In genomic region chr9:136133191-136133958, GRCh38 we compare ENCODE assay signal across 8 cellular contexts. TPM values are rescaled to one million over a fixed set of nuclear protein-coding genes. Genes with fewer than 3 reads are reported as not detected.
A peak's percentile ranks its signal among the peaks of the same experiment; 100 is the strongest.
DNase-seq lines count a peak whose midpoint lies in the region; ATAC-seq lines count a peak whose summit lies in the region.

No MANE protein-coding gene starts in this region.

- peak; percentile 62 to 73 for DNase-seq in NCI-H524 (lab: John Stamatoyannopoulos, UW)
- DNase-seq in NCI-H524 treated with DMSO at 0.1 percent for 48 hours (lab: John Stamatoyannopoulos, UW), result no peak
- peak; percentile 28 for DNase-seq in NOMO-1 treated with dmso at 0.1 percent for 144 hours (lab: John Stamatoyannopoulos, UW; ENCODE audit: unreplicated experiment)
- DNase-seq in effector CD8-positive, alpha-beta T cell (lab: John Stamatoyannopoulos, UW), result peak; percentile 21
- peak; percentile 41 for DNase-seq in myocyte (ENCODE audit: low read depth)
- DNase-seq in SK-N-DZ (ENCODE audit: low spot score), result no peak
- DNase-seq in SIG-M5 (lab: John Stamatoyannopoulos, UW), result no peak

- ATAC-seq in HG02678 (IDR thresholded peaks at IDR 0.05; ENCODE audit: unreplicated experiment), result no peak

RNA-seq across cellular contexts. Expression of gene TMEM250, which starts 14.7 kb away (rescaled TPM):
- total RNA-seq in myocyte, result 38.9 and 41.5 TPM in 2 replicates
- 38.7 TPM for polyA plus RNA-seq in myocyte (2012)
- 18.3 and 20.8 TPM in 2 replicates for polyA plus RNA-seq in SK-N-DZ (2014; cell fraction: cytosol; rRNA removed)
- 20.0 and 24.9 TPM in 2 replicates for polyA plus RNA-seq in SK-N-DZ (2014; cell fraction: nucleus; rRNA removed)

RNA-seq across cellular contexts. Expression of gene NACC2, which starts 38.3 kb away (rescaled TPM):
- 22.8 and 31.6 TPM in 2 replicates for total RNA-seq in myocyte
- 16.2 TPM for polyA plus RNA-seq in myocyte (2012)
- polyA plus RNA-seq in SK-N-DZ (2014; cell fraction: cytosol; rRNA removed), result not detected in 2 replicates
- not detected in 2 replicates for polyA plus RNA-seq in SK-N-DZ (2014; cell fraction: nucleus; rRNA removed)

Comparison
In these comparisons a context has a peak if more than half of its experiments do, and no peak if none do; other contexts are left out.
1. DNase-seq: peak in NCI-H524 (2 of 2), NOMO-1 treated with dmso at 0.1 percent for 144 hours (single experiment), effector CD8-positive, alpha-beta T cell (single experiment) and myocyte (single experiment); none in NCI-H524 treated with DMSO at 0.1 percent for 48 hours (single experiment), SK-N-DZ (single experiment) and SIG-M5 (single experiment).